Comparison of ENCODE assay signal across 1 cellular context in genomic region chr11:46617451-46618314, GRCh38.
TF ChIP-seq lines count a peak whose summit lies in the region.

Gene ATG13, plus strand, starts transcription at chr11:46617553. Its CDS starts 26,739 bp downstream, at chr11:46644292.

TF ChIP-seq in neural cell, 6 proteins besides CTCF, POLR2A, EP300 and RAD21 (continued from another document):
- TF ChIP-seq REST (IDR thresholded peaks at IDR 0.05; ENCODE audit: borderline replicate concordance) (peak; percentile 72), TAF1 (IDR thresholded peaks at IDR 0.05; ENCODE audit: low read depth) (peak; percentile 51), POLR2AphosphoS5 (IDR thresholded peaks at IDR 0.05) (peak; percentile 28)
